Comparison of ENCODE assay signal across 20 cellular contexts in genomic region chr7:121102619-121103018, GRCh38.
A peak's percentile ranks its signal among the peaks of the same experiment; 100 is the strongest.
DNase-seq lines count a peak whose midpoint lies in the region; ATAC-seq and TF ChIP-seq lines count a peak whose summit lies in the region.
"Had no signal": no experiment of that assay in that cellular context is flagged by ENCODE, and none has a peak within 500 bp of the region (broad histone marks: within the 10 kb centered on the region; RNA-seq: fewer than 3 reads in every experiment).

No MANE protein-coding gene starts in this region.

- no peaks in the 10 kb centered on the region for H3K9me3 Mint-ChIP-seq in WTC11
- H3K9me3 Mint-ChIP-seq: activated CD4-positive, alpha-beta T cell treated with anti-CD3 and anti-CD28 coated beads, Interleukin-2, amount 10 ng/mL, durations not matched to agents 24 days and 14 days; activated naive CD4-positive, alpha-beta T cell treated with anti-CD3 and anti-CD28 coated beads, Interleukin-2, amount 50 U/mL, for 24 hours; CD4-positive, CD25-positive, alpha-beta regulatory T cell; natural killer cell had no signal

- peak; percentile 71 for ATAC-seq in WTC11
- ATAC-seq in upper lobe of right lung = peak; percentile 80
- ATAC-seq in HG02870 (IDR thresholded peaks at IDR 0.05; ENCODE audit: unreplicated experiment) = no peak
- ATAC-seq: left lobe of liver; natural killer cell; stimulated activated naive CD8-positive, alpha-beta T cell treated with anti-CD3 and anti-CD28 coated beads, Interleukin-15, Interleukin-2, amounts not matched to agents 100 U/mL and 50 U/mL, for 24 hours had no signal

- H3K27ac ChIP-seq in left ventricle myocardium inferior (replicated peaks) (peak overlapping the region; percentile 63), upper lobe of right lung (no peak overlapping the region), uterus (no peak overlapping the region)
- H3K27ac ChIP-seq: brain microvascular endothelial cell, esophagus muscularis mucosa had no signal

- H3K4me1 Mint-ChIP-seq in WTC11 = peaks cover 32% of the 10 kb centered on the region
- H3K4me1 Mint-ChIP-seq: activated CD4-positive, alpha-beta T cell treated with anti-CD3 and anti-CD28 coated beads, Interleukin-2, amount 10 ng/mL, durations not matched to agents 24 days and 14 days; activated naive CD4-positive, alpha-beta T cell treated with anti-CD3 and anti-CD28 coated beads, Interleukin-2, amount 50 U/mL, for 24 hours; CD4-positive, CD25-positive, alpha-beta regulatory T cell; natural killer cell had no signal

- H3K4me3 Mint-ChIP-seq in WTC11 = no peak overlapping the region
- H3K4me3 Mint-ChIP-seq: activated CD4-positive, alpha-beta T cell treated with anti-CD3 and anti-CD28 coated beads, Interleukin-2, amount 10 ng/mL, durations not matched to agents 24 days and 14 days; activated naive CD4-positive, alpha-beta T cell treated with anti-CD3 and anti-CD28 coated beads, Interleukin-2, amount 50 U/mL, for 24 hours; CD4-positive, CD25-positive, alpha-beta regulatory T cell; natural killer cell had no signal

- H3K36me3 Mint-ChIP-seq in WTC11 = no peaks in the 10 kb centered on the region
- H3K36me3 Mint-ChIP-seq: activated naive CD4-positive, alpha-beta T cell treated with anti-CD3 and anti-CD28 coated beads, Interleukin-2, amount 50 U/mL, for 24 hours; CD4-positive, CD25-positive, alpha-beta regulatory T cell; natural killer cell had no signal

- CTCF ChIA-PET in WTC11 (lab: Charles Lee) = interaction anchor here (1.1 to 2.6 kb wide), 2 partner anchors 114 to 152 kb away, joined by 3 to 8 read pairs; partner anchors contain the start of genes CPED1 and ING3

- H3K27ac Mint-ChIP-seq in WTC11 = peak overlapping the region; percentile 79; the same call in 1 of the 2 replicates
- H3K27ac Mint-ChIP-seq: activated CD4-positive, alpha-beta T cell treated with anti-CD3 and anti-CD28 coated beads, Interleukin-2, amount 10 ng/mL, durations not matched to agents 24 days and 14 days; activated naive CD4-positive, alpha-beta T cell treated with anti-CD3 and anti-CD28 coated beads, Interleukin-2, amount 50 U/mL, for 24 hours; CD4-positive, CD25-positive, alpha-beta regulatory T cell; natural killer cell had no signal

- POLR2A ChIA-PET in WTC11 (lab: Charles Lee) = no interaction called here

- no peaks in the 10 kb centered on the region for H3K27me3 Mint-ChIP-seq in WTC11 (ENCODE audit: low read depth)

- TF ChIP-seq POLR2A in uterus (IDR thresholded peaks at IDR 0.05) = no peak

- peaks cover 45% of the 10 kb centered on the region for H3K4me1 ChIP-seq in left ventricle myocardium inferior
- no peaks in the 10 kb centered on the region for H3K4me1 ChIP-seq in upper lobe of right lung
- H3K4me1 ChIP-seq in uterus = peaks cover 0 to 5% of the 10 kb centered on the region in 2 donors

- intact Hi-C loops in left ventricle myocardium inferior (cut with micrococcal nuclease) = loop anchor here (10.0 kb wide), 1 partner anchor 298 kb away; no protein-coding TSS in a partner anchor
- intact Hi-C loops in cardiac septum (cut with DNase I) = no loop called here
- intact Hi-C loops in upper lobe of right lung (cut with DNase I) = no loop called here
- intact Hi-C loops in uterus (cut with DNase I; ENCODE audit: low total_unique reads) = no loop called here

- H3K4me3 ChIP-seq in left ventricle myocardium inferior (no peak overlapping the region), upper lobe of right lung (no peak overlapping the region), uterus (no peak overlapping the region)
- H3K4me3 ChIP-seq: esophagus muscularis mucosa had no signal

- H3K27me3 ChIP-seq in left ventricle myocardium inferior (ENCODE audit: low read depth) (no peaks in the 10 kb centered on the region), upper lobe of right lung (no peaks in the 10 kb centered on the region), uterus (no peaks in the 10 kb centered on the region)
- H3K27me3 ChIP-seq: brain microvascular endothelial cell, esophagus muscularis mucosa had no signal

- DNase-seq in left ventricle myocardium inferior (no peak), cardiac septum (ENCODE audit: low spot score) (no peak), WTC11 (ENCODE audit: low spot score) (no peak), left kidney (ENCODE audit: low read depth, low spot score) (peak; percentile 36), upper lobe of right lung (no peak), NCI-H128 (lab: John Stamatoyannopoulos, UW; ENCODE audit: unreplicated experiment) (no peak), uterus (no peak)
- DNase-seq: brain microvascular endothelial cell; CD4-positive, CD25-positive, alpha-beta regulatory T cell; DMS79 treated with DMSO at 0.1 percent for 48 hours; Kasumi-1; natural killer cell; NCI-H1105; stimulated activated naive CD8-positive, alpha-beta T cell treated with anti-CD3 and anti-CD28 coated beads, Interleukin-15, Interleukin-2, amounts not matched to agents 100 U/mL and 50 U/mL, for 24 hours; T1000 had no signal

- H3K9me3 ChIP-seq in left ventricle myocardium inferior (replicated peaks) = no peaks in the 10 kb centered on the region
- H3K9me3 ChIP-seq in upper lobe of right lung = no peaks in the 10 kb centered on the region
- H3K9me3 ChIP-seq in uterus = no peaks in the 10 kb centered on the region
- H3K9me3 ChIP-seq: esophagus muscularis mucosa had no signal

- TF ChIP-seq CTCF in left ventricle myocardium inferior (IDR thresholded peaks at IDR 0.05; ENCODE audit: borderline replicate concordance) = no peak
- TF ChIP-seq CTCF in WTC11 (IDR thresholded peaks at IDR 0.05) = no peak
- no peak for TF ChIP-seq CTCF in upper lobe of right lung (IDR thresholded peaks at IDR 0.05)
- TF ChIP-seq CTCF in uterus (IDR thresholded peaks at IDR 0.05) = no peak

- H3K36me3 ChIP-seq in left ventricle myocardium inferior = peaks cover 38% of the 10 kb centered on the region
- no peaks in the 10 kb centered on the region for H3K36me3 ChIP-seq in upper lobe of right lung
- H3K36me3 ChIP-seq in uterus = no peaks in the 10 kb centered on the region
- H3K36me3 ChIP-seq: brain microvascular endothelial cell had no signal

TF ChIP-seq in WTC11, 78 proteins besides CTCF, POLR2A, EP300 and RAD21:
- no peak for TF ChIP-seq TEAD1 (CRISPR knock-in tag; IDR thresholded peaks at IDR 0.05)
- no peak for TF ChIP-seq JAZF1 (CRISPR knock-in tag; IDR thresholded peaks at IDR 0.05)
- no peak for TF ChIP-seq CBFB (CRISPR knock-in tag; IDR thresholded peaks at IDR 0.05; ENCODE audit: low read depth)
- no peak for TF ChIP-seq OVOL2 (CRISPR knock-in tag; IDR thresholded peaks at IDR 0.05; ENCODE audit: borderline replicate concordance)
